In the genomic region with DNA sequence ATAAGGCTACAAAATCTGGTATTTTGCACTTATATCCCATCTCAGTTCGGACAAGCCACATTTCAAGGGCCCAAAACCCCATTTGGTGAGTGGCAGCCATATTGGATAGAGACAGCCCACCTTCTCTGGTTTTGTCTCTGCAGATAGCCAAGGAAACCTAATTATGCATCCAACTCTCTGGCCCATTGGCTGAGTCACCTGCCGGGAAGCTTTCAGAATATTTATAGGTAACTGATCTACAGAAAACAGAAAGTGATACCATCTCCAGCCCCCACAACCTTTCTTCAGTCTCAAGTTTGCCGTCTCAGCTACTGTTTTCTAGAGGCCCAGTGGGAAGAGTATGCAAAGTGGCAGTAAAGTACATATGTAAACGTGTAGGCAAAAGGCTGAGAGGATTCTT, we compare ENCODE assay signal across 9 cellular contexts. TPM values are rescaled to one million over a fixed set of nuclear protein-coding genes. Genes with fewer than 3 reads are reported as not detected.
DNase-seq lines count a peak whose midpoint lies in the region; ATAC-seq and TF ChIP-seq lines count a peak whose summit lies in the region.
"Had no signal": no experiment of that assay in that cellular context is flagged by ENCODE, and none has a peak within 500 bp of the region (broad histone marks: within the 10 kb centered on the region; RNA-seq: fewer than 3 reads in every experiment).

No MANE protein-coding gene starts in this region.

- no TSS peak for BruUV-seq in Caco-2 (replicated peaks; lab: Mats Ljungman, UMichigan)

- H3K27me3 ChIP-seq in BLaER1 treated with 17β-estradiol and CSF1 and Interleukin-3, amounts not matched to agents 10 nM and 100 nM: no peaks in the 10 kb centered on the region
- H3K27me3 ChIP-seq in Caco-2 (replicated peaks; ENCODE audit: control insufficient read depth, insufficient read depth, low read length): no peaks in the 10 kb centered on the region; the same call in 1 of the 2 replicates
- H3K27me3 ChIP-seq: BLaER1 had no signal

- POLR2A ChIA-PET in Caco-2 (lab: Charles Lee): no interaction called here

- no peak overlapping the region for H3K27ac ChIP-seq in BLaER1 treated with 17β-estradiol and CSF1 and Interleukin-3, amounts not matched to agents 10 nM and 100 nM
- H3K27ac ChIP-seq: BLaER1 had no signal

- peaks cover 18 to 44% (median 31%) of the 10 kb centered on the region in 10 experiments; a peak in 19 of 20 replicates for H3K4me1 ChIP-seq in BLaER1 treated with 17β-estradiol and CSF1 and Interleukin-3, amounts not matched to agents 10 nM and 100 nM
- no peaks in the 10 kb centered on the region for H3K4me1 ChIP-seq in Caco-2

- peaks cover 3% of the 10 kb centered on the region for H3K27me3 Mint-ChIP-seq in Caco-2 (ENCODE audit: insufficient read depth, unreplicated experiment)

- CTCF ChIA-PET in Caco-2 (lab: Charles Lee): interaction anchor here (0.6 kb wide), 1 partner anchor 56 kb away, joined by 4 read pairs; no protein-coding TSS in a partner anchor

- H3K9ac ChIP-seq in BLaER1 treated with 17β-estradiol and CSF1 and Interleukin-3, amounts not matched to agents 10 nM and 100 nM: no peak overlapping the region
- H3K9ac ChIP-seq: BLaER1 had no signal

- no peaks in the 10 kb centered on the region for H4K20me1 ChIP-seq in BLaER1 treated with 17β-estradiol and CSF1 and Interleukin-3, amounts not matched to agents 10 nM and 100 nM
- H4K20me1 ChIP-seq: BLaER1 had no signal

- peak overlapping the region in 8 of 11 experiments; percentile 2 to 32 (median 20); a peak in 7 of 22 replicates for H3K4me2 ChIP-seq in BLaER1 treated with 17β-estradiol and CSF1 and Interleukin-3, amounts not matched to agents 10 nM and 100 nM
- H3K4me2 ChIP-seq: BLaER1 had no signal

- H3K9me3 ChIP-seq in BLaER1 treated with 17β-estradiol and CSF1 and Interleukin-3, amounts not matched to agents 10 nM and 100 nM (replicated peaks in 1 of 11): no peaks in the 10 kb centered on the region
- H3K9me3 ChIP-seq in Caco-2: no peaks in the 10 kb centered on the region
- H3K9me3 ChIP-seq: BLaER1 had no signal

- ATAC-seq in GM19438 (IDR thresholded peaks at IDR 0.05; ENCODE audit: low read depth, unreplicated experiment): peak; percentile 92
- ATAC-seq in HG03378 (IDR thresholded peaks at IDR 0.05; ENCODE audit: unreplicated experiment): peak; percentile 95
- peak; percentile 90 to 91 for ATAC-seq in activated naive CD4-positive, alpha-beta T cell treated with anti-CD3 and anti-CD28 coated beads, Interleukin-2, amount 50 U/mL, for 72 hours

- H3K36me3 Mint-ChIP-seq in activated naive CD4-positive, alpha-beta T cell treated with anti-CD3 and anti-CD28 coated beads, Interleukin-2, amount 50 U/mL, for 72 hours: peaks cover 0 to 24% of the 10 kb centered on the region in 2 donors
- no peaks in the 10 kb centered on the region for H3K36me3 Mint-ChIP-seq in Caco-2 (ENCODE audit: insufficient read depth, unreplicated experiment)

- H3K4me3 ChIP-seq in BLaER1 treated with 17β-estradiol and CSF1 and Interleukin-3, amounts not matched to agents 10 nM and 100 nM: no peak overlapping the region
- H3K4me3 ChIP-seq in Caco-2 (ENCODE audit: low read depth, low read length): no peak overlapping the region
- H3K4me3 ChIP-seq: BLaER1 had no signal

- peak; percentile 64 to 73 for DNase-seq in activated naive CD4-positive, alpha-beta T cell treated with anti-CD3 and anti-CD28 coated beads, Interleukin-2, amount 50 U/mL, for 72 hours (ENCODE audit: low spot score in 2 of 2)
- DNase-seq in Caco-2 (no peak), islet precursor cell (no peak), HPDE6-E6E7 (ENCODE audit: extremely low spot score) (no peak), HUDEP-2 (lab: John Stamatoyannopoulos, UW; ENCODE audit: unreplicated experiment in 76 of 76) (no peak)

- no peak overlapping the region for H3K4me3 Mint-ChIP-seq in Caco-2 (ENCODE audit: unreplicated experiment)

- H3K27ac Mint-ChIP-seq in activated naive CD4-positive, alpha-beta T cell treated with anti-CD3 and anti-CD28 coated beads, Interleukin-2, amount 50 U/mL, for 72 hours: peak overlapping the region; percentile 85 to 96
- no peak overlapping the region for H3K27ac Mint-ChIP-seq in Caco-2 (ENCODE audit: unreplicated experiment)

- H3K4me1 Mint-ChIP-seq in Caco-2 (ENCODE audit: low read depth, unreplicated experiment): no peaks in the 10 kb centered on the region

- intact Hi-C loops in Caco-2 (cut with micrococcal nuclease; ENCODE audit: unreplicated experiment): no loop called here

- no peak for TF ChIP-seq CTCF in Caco-2 (IDR thresholded peaks at IDR 0.05; ENCODE audit: insufficient read depth in 1 of 2, low read depth in 1 of 2, low read length in 1 of 2, severe bottlenecking in 1 of 2, unreplicated experiment in 1 of 2)

- H3K9me3 Mint-ChIP-seq in activated naive CD4-positive, alpha-beta T cell treated with anti-CD3 and anti-CD28 coated beads, Interleukin-2, amount 50 U/mL, for 72 hours: peaks cover 4 to 6% of the 10 kb centered on the region in 2 donors
- no peaks in the 10 kb centered on the region for H3K9me3 Mint-ChIP-seq in Caco-2 (ENCODE audit: unreplicated experiment)

- no peaks in the 10 kb centered on the region for H3K36me3 ChIP-seq in BLaER1 treated with 17β-estradiol and CSF1 and Interleukin-3, amounts not matched to agents 10 nM and 100 nM
- H3K36me3 ChIP-seq in Caco-2 (ENCODE audit: control insufficient read depth, insufficient read depth, low read length): no peaks in the 10 kb centered on the region
- H3K36me3 ChIP-seq: BLaER1 had no signal

RNA-seq across cellular contexts. Expression of a gene that starts 33.7 kb away (rescaled TPM):
- 100 to 1,000 TPM; 190 to 343 TPM for total RNA-seq in activated naive CD4-positive, alpha-beta T cell treated with anti-CD3 and anti-CD28 coated beads, Interleukin-2, amount 50 U/mL, for 72 hours
- 202 and 213 TPM in 2 replicates for total RNA-seq in Caco-2 (2022)

Comparison
In these comparisons a context has a peak if more than half of its experiments do, and no peak if none do; other contexts are left out.
1. DNase-seq: peak in activated naive CD4-positive, alpha-beta T cell treated with anti-CD3 and anti-CD28 coated beads, Interleukin-2, amount 50 U/mL, for 72 hours (2 of 2); none in Caco-2 (0 of 2), islet precursor cell (single experiment), HPDE6-E6E7 (single experiment) and HUDEP-2 (0 of 76).
2. Peak in every context shown above with its lines, with median percentiles within 50 percentile points of each other: ATAC-seq.